ENCODE assay signal across 29 cellular contexts in genomic region chr4:137422666-137423065, GRCh38.
"Had no signal": no experiment of that assay in that cellular context is flagged by ENCODE, and none has a peak within 500 bp of the region (broad histone marks: within the 10 kb centered on the region; RNA-seq: fewer than 3 reads in every experiment).

No MANE protein-coding gene starts in this region.

- H3K4me3 Mint-ChIP-seq: activated CD4-positive, alpha-beta memory T cell treated with anti-CD3 and anti-CD28 coated beads for 36 hours; activated naive CD4-positive, alpha-beta T cell treated with anti-CD3 and anti-CD28 coated beads, Interleukin-2, amount 10 ng/mL, durations not matched to agents 7 days and 5 days; activated naive CD8-positive, alpha-beta T cell treated with anti-CD3 and anti-CD28 coated beads, Interleukin-2, amount 10 ng/mL, durations not matched to agents 7 days and 5 days; activated T-cell treated with anti-CD3 and anti-CD28 coated beads, Interleukin-2, amount 50 U/mL, for 24 hours; endodermal cell; nephron; T-helper 2 cell treated with Interferon-gamma antibody and Interleukin-4, amounts not matched to agents 5 μg/mL and 100 μg/mL, for 36 hours had no signal

- H3K27me3 Mint-ChIP-seq: activated CD4-positive, alpha-beta memory T cell treated with anti-CD3 and anti-CD28 coated beads for 36 hours; activated naive CD4-positive, alpha-beta T cell treated with anti-CD3 and anti-CD28 coated beads, Interleukin-2, amount 10 ng/mL, durations not matched to agents 7 days and 5 days; activated naive CD8-positive, alpha-beta T cell treated with anti-CD3 and anti-CD28 coated beads, Interleukin-2, amount 10 ng/mL, durations not matched to agents 7 days and 5 days; activated T-cell treated with anti-CD3 and anti-CD28 coated beads, Interleukin-2, amount 50 U/mL, for 24 hours; progenitor cell of endocrine pancreas had no signal

- H3K9me3 ChIP-seq: esophagus squamous epithelium, lower lobe of right lung, ovary, suprapubic skin, tibial artery, upper lobe of right lung had no signal

- H3K36me3 ChIP-seq: cardiac muscle cell, esophagus squamous epithelium, heart right ventricle, left lung, lower lobe of right lung, ovary, spleen, suprapubic skin, tibial artery, upper lobe of right lung had no signal

- DNase-seq: activated CD4-positive, alpha-beta memory T cell treated with anti-CD3 and anti-CD28 coated beads for 36 hours; activated CD4-positive, alpha-beta T cell treated with anti-CD3 and anti-CD28 coated beads for 4 hours; activated CD4-positive, CD25-positive, alpha-beta regulatory T cell; activated CD8-positive, alpha-beta memory T cell treated with anti-CD3 and anti-CD28 coated beads, Interleukin-2, amount 50 U/mL, for 48 hours; activated gamma-delta T cell; activated naive CD4-positive, alpha-beta T cell treated with anti-CD3 and anti-CD28 coated beads, Interleukin-2, amount 10 ng/mL, durations not matched to agents 7 days and 5 days; activated naive CD8-positive, alpha-beta T cell treated with anti-CD3 and anti-CD28 coated beads, Interleukin-2, amount 10 ng/mL, durations not matched to agents 7 days and 5 days; activated T-cell treated with anti-CD3 and anti-CD28 coated beads, Interleukin-2, amount 50 U/mL, for 24 hours; amniotic stem cell; cerebellar nuclear complex; cortex of kidney; endodermal cell; esophagus squamous epithelium; foreskin melanocyte; heart right ventricle; left lung; lower lobe of right lung; mesendoderm; ovary; spleen; stimulated activated naive CD4-positive, alpha-beta T cell; T-helper 1 cell; tibial artery; upper lobe of right lung had no signal

- H3K27ac Mint-ChIP-seq: activated CD4-positive, alpha-beta memory T cell treated with anti-CD3 and anti-CD28 coated beads for 36 hours; activated naive CD4-positive, alpha-beta T cell treated with anti-CD3 and anti-CD28 coated beads, Interleukin-2, amount 10 ng/mL, durations not matched to agents 7 days and 5 days; activated naive CD8-positive, alpha-beta T cell treated with anti-CD3 and anti-CD28 coated beads, Interleukin-2, amount 10 ng/mL, durations not matched to agents 7 days and 5 days; activated T-cell treated with anti-CD3 and anti-CD28 coated beads, Interleukin-2, amount 50 U/mL, for 24 hours; endodermal cell; nephron; progenitor cell of endocrine pancreas; T-helper 2 cell treated with Interferon-gamma antibody and Interleukin-4, amounts not matched to agents 5 μg/mL and 100 μg/mL, for 36 hours had no signal

- H3K4me1 Mint-ChIP-seq: activated naive CD4-positive, alpha-beta T cell treated with anti-CD3 and anti-CD28 coated beads, Interleukin-2, amount 10 ng/mL, durations not matched to agents 7 days and 5 days; activated naive CD8-positive, alpha-beta T cell treated with anti-CD3 and anti-CD28 coated beads, Interleukin-2, amount 10 ng/mL, durations not matched to agents 7 days and 5 days had no signal

- H3K4me3 ChIP-seq: cardiac muscle cell, esophagus squamous epithelium, heart right ventricle, left lung, lower lobe of right lung, ovary, spleen, suprapubic skin, tibial artery, upper lobe of right lung had no signal

- H3K36me3 Mint-ChIP-seq: activated CD4-positive, alpha-beta memory T cell treated with anti-CD3 and anti-CD28 coated beads for 36 hours; activated naive CD4-positive, alpha-beta T cell treated with anti-CD3 and anti-CD28 coated beads, Interleukin-2, amount 10 ng/mL, durations not matched to agents 7 days and 5 days; activated naive CD8-positive, alpha-beta T cell treated with anti-CD3 and anti-CD28 coated beads, Interleukin-2, amount 10 ng/mL, durations not matched to agents 7 days and 5 days had no signal

- H3K27me3 ChIP-seq: cardiac muscle cell, esophagus squamous epithelium, heart right ventricle, left lung, ovary, spleen, suprapubic skin, tibial artery, upper lobe of right lung had no signal

- H3K4me1 ChIP-seq: esophagus squamous epithelium, left lung, lower lobe of right lung, spleen, suprapubic skin, tibial artery, upper lobe of right lung had no signal

- H3K27ac ChIP-seq: cardiac muscle cell, esophagus squamous epithelium, heart right ventricle, left lung, lower lobe of right lung, ovary, spleen, suprapubic skin, tibial artery, upper lobe of right lung had no signal
